8 cellular contexts compared by ENCODE assay signal in the genomic region with DNA sequence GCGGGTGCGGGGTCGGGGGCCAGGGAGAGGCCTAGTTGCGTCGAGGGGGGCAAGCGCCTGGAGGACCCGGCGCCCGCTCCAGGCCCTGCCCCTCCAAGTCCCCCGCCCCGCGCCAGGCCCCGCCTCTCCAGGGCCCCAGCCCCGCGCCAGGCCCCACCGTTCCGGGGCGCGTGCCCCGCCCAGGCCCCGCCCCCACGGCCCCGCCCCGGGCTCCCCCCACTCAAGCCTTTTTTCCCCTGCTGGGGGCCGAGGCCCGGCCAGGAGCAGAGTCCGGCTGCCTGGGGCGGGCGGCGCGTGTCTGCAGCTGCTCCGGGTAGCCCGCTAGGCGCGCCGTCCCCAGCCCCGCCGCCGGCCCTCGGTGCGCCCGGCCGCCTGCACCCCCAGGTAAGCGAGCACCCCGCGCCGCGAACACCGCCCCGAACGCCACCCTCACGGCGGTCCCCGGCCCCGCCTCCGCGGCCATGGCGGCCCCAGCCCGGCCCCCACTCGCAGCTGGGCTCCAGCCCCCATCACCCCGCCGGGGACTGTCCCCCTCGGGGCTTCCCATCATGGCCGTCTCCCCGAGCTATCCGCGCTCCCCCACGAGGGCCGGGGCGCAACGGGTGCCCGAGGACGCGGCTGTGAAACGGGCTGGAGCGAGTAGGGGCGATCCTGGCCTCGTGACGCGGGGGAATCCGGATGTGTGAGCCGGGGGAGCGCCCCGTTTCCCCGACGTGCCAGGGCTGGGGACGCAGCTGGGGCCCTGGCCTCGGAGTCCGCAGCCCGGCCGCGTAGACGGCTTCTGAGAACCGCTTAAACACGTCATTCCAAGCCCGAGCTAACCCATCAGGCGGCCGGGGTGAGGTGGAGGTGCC. TPM values are rescaled to one million over a fixed set of nuclear protein-coding genes. Genes with fewer than 3 reads are reported as not detected.
DNase-seq lines count a peak whose midpoint lies in the region; ATAC-seq, FAIRE-seq and TF ChIP-seq lines count a peak whose summit lies in the region.

A gene with protein sequence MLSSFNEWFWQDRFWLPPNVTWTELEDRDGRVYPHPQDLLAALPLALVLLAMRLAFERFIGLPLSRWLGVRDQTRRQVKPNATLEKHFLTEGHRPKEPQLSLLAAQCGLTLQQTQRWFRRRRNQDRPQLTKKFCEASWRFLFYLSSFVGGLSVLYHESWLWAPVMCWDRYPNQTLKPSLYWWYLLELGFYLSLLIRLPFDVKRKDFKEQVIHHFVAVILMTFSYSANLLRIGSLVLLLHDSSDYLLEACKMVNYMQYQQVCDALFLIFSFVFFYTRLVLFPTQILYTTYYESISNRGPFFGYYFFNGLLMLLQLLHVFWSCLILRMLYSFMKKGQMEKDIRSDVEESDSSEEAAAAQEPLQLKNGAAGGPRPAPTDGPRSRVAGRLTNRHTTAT (plus strand): TSS at position 260 of the 854 bp plus-strand sequence. CDS start 41,707 bp downstream, outside the sequence.

- peak within 1 kb of the TSS; percentile 61 for H3K27ac ChIP-seq in cardiac muscle cell
- H3K27ac ChIP-seq in parathyroid adenoma: peak within 1 kb of the TSS; percentile 67
- H3K27ac ChIP-seq in thymus (ENCODE audit: low read depth): peak within 1 kb of the TSS; percentile 83

- H3K36me3 Mint-ChIP-seq in activated naive CD8-positive, alpha-beta T cell: peaks cover 2% of the 10 kb centered on the region

- H3K9ac ChIP-seq in parathyroid adenoma: peak within 1 kb of the TSS; percentile 83

- no peaks in the 10 kb centered on the region for H3K9me3 Mint-ChIP-seq in activated naive CD8-positive, alpha-beta T cell (ENCODE audit: low read depth)

- WGBS in thymus: 1% methylated on average over 98 of the region's 98 CpGs

- peak within 1 kb of the TSS; percentile 61 for H3K4me3 ChIP-seq in BJ (ENCODE audit: low read depth, low read length)
- H3K4me3 ChIP-seq in cardiac muscle cell: peak within 1 kb of the TSS; percentile 67
- peak within 1 kb of the TSS; percentile 85 for H3K4me3 ChIP-seq in parathyroid adenoma (ENCODE audit: low read depth, low read length)
- peak within 1 kb of the TSS; percentile 97 for H3K4me3 ChIP-seq in thymus (ENCODE audit: low read length)

- H3K4me3 Mint-ChIP-seq in activated naive CD8-positive, alpha-beta T cell: peak within 1 kb of the TSS; percentile 92

- DNase-seq in BJ (ENCODE audit: low read depth) (no peak), GM19239 (ENCODE audit: insufficient read length, low spot score) (peak; percentile 91), cardiac muscle cell (ENCODE audit: low read depth in 1 of 2, low spot score in 1 of 2) (peak; percentile 75 to 90)

- POLR2A ChIA-PET in BJ (lab: Charles Lee): no interaction called here

- H3K27ac Mint-ChIP-seq in activated naive CD8-positive, alpha-beta T cell: peak within 1 kb of the TSS; percentile 91

- CTCF ChIA-PET in BJ (lab: Yijun Ruan, JAX): no interaction called here

- H3K4me1 ChIP-seq in cardiac muscle cell (ENCODE audit: low read depth) (peaks cover 5% of the 10 kb centered on the region), parathyroid adenoma (peaks cover 11% of the 10 kb centered on the region), thymus (ENCODE audit: control insufficient read depth, insufficient read depth, low read length) (peaks cover 12% of the 10 kb centered on the region)

- H3K36me3 ChIP-seq in BJ (ENCODE audit: control insufficient read depth, insufficient read depth, low read length) (no peaks in the 10 kb centered on the region), cardiac muscle cell (no peaks in the 10 kb centered on the region), parathyroid adenoma (ENCODE audit: control insufficient read depth, insufficient read depth, low read length) (no peaks in the 10 kb centered on the region), thymus (ENCODE audit: control insufficient read depth, insufficient read depth) (peaks cover 6% of the 10 kb centered on the region)

- H3K27me3 ChIP-seq in BJ (ENCODE audit: control insufficient read depth, insufficient read depth, low read length) (peaks cover 10% of the 10 kb centered on the region), cardiac muscle cell (no peaks in the 10 kb centered on the region), parathyroid adenoma (ENCODE audit: control insufficient read depth, insufficient read depth, low read length) (no peaks in the 10 kb centered on the region), thymus (ENCODE audit: control insufficient read depth, insufficient read depth) (no peaks in the 10 kb centered on the region)

- TF ChIP-seq CTCF in BJ (IDR thresholded peaks at IDR 0.05; ENCODE audit: insufficient read depth, low read depth, low read length) (no peak), cardiac muscle cell (IDR thresholded peaks at IDR 0.05; ENCODE audit: low read depth, low read length) (no peak), parathyroid adenoma (IDR thresholded peaks at IDR 0.05) (no peak)

- H3K4me1 Mint-ChIP-seq in activated naive CD8-positive, alpha-beta T cell (ENCODE audit: low read depth): peaks cover 26% of the 10 kb centered on the region

- no peaks in the 10 kb centered on the region for H3K27me3 Mint-ChIP-seq in activated naive CD8-positive, alpha-beta T cell

- no peak for FAIRE-seq in GM19239 (lab: Jason Lieb, UNC)

- peak within 1 kb of the TSS; percentile 95 for H3K4me2 ChIP-seq in parathyroid adenoma (ENCODE audit: low read length)

- H3K9me3 ChIP-seq in cardiac muscle cell (ENCODE audit: low read depth): no peaks in the 10 kb centered on the region
- no peaks in the 10 kb centered on the region for H3K9me3 ChIP-seq in parathyroid adenoma (ENCODE audit: control insufficient read depth, low read length)
- H3K9me3 ChIP-seq in thymus (ENCODE audit: control insufficient read depth): no peaks in the 10 kb centered on the region

- H3K79me2 ChIP-seq in parathyroid adenoma: peaks cover 6% of the 10 kb centered on the region

- ATAC-seq in HG03442 (IDR thresholded peaks at IDR 0.05; ENCODE audit: unreplicated experiment) (peak; percentile 70), SK-N-SH treated with all-trans-retinoic acid at 6 μM for 48 hours (peak; percentile 86)

- peak within 1 kb of the TSS; percentile 99 for H2AFZ ChIP-seq in parathyroid adenoma

TF ChIP-seq in SK-N-SH treated with all-trans-retinoic acid at 6 μM for 48 hours, 23 proteins besides CTCF, POLR2A, EP300 and RAD21:
- no peak for TF ChIP-seq OSR1 (CRISPR knock-in tag; IDR thresholded peaks at IDR 0.05)

RNA-seq across cellular contexts. Expression of the gene that starts here (rescaled TPM):
- polyA plus RNA-seq in BJ (2011; rRNA removed) (7.6 and 7.7 TPM in 2 replicates), cardiac muscle cell (56.2 and 56.7 TPM in 2 replicates), thymus (28.5 TPM)
- polyA minus RNA-seq in BJ (2011; rRNA and poly(A)+ RNA removed): 3.0 and 5.5 TPM in 2 replicates
- 82.7 and 112 TPM in 2 replicates for total RNA-seq in cardiac muscle cell
